8 cellular contexts compared by ENCODE assay signal in genomic region chr21:45478816-45479669, GRCh38.
DNase-seq lines count a peak whose midpoint lies in the region; ATAC-seq and TF ChIP-seq lines count a peak whose summit lies in the region.

No MANE protein-coding gene starts in this region.

- no peak for ATAC-seq in stimulated activated naive CD8-positive, alpha-beta T cell treated with anti-CD3 and anti-CD28 coated beads, Interleukin-15, Interleukin-2, amounts not matched to agents 100 U/mL and 50 U/mL, for 24 hours
- no peak for ATAC-seq in activated naive CD4-positive, alpha-beta T cell treated with anti-CD3 and anti-CD28 coated beads, Interleukin-2, amount 50 U/mL, for 72 hours
- no peak for ATAC-seq in memory B cell (ENCODE audit: low read depth)
- no peak for ATAC-seq in HG02642 (IDR thresholded peaks at IDR 0.05; ENCODE audit: poor library complexity, unreplicated experiment)
- ATAC-seq in foreskin keratinocyte: no peak
- no peak for ATAC-seq in HG03045 (IDR thresholded peaks at IDR 0.05; ENCODE audit: unreplicated experiment)

- H3K4me1 ChIP-seq in foreskin keratinocyte: no peaks in the 10 kb centered on the region

- no peak for TF ChIP-seq CTCF in foreskin keratinocyte (conservative IDR thresholded peaks at IDR 0.05)

- DNase-seq in stimulated activated naive CD8-positive, alpha-beta T cell treated with anti-CD3 and anti-CD28 coated beads, Interleukin-15, Interleukin-2, amounts not matched to agents 100 U/mL and 50 U/mL, for 24 hours: no peak
- no peak for DNase-seq in activated naive CD4-positive, alpha-beta T cell treated with anti-CD3 and anti-CD28 coated beads, Interleukin-2, amount 50 U/mL, for 72 hours (ENCODE audit: low spot score in 2 of 2)
- DNase-seq in memory B cell (ENCODE audit: low spot score in 2 of 2) (no peak), foreskin keratinocyte (no peak)
- DNase-seq in stimulated activated CD4-positive, alpha-beta T cell treated with anti-CD3 and anti-CD28 coated beads, Interleukin-2, amount 100 ng/mL, for 24 hours: no peak

- no peaks in the 10 kb centered on the region for H3K27me3 ChIP-seq in foreskin keratinocyte

- H3K36me3 Mint-ChIP-seq in stimulated activated naive CD8-positive, alpha-beta T cell treated with anti-CD3 and anti-CD28 coated beads, Interleukin-15, Interleukin-2, amounts not matched to agents 100 ng/mL and 50 ng/mL, for 24 hours (ENCODE audit: low read depth): no peaks in the 10 kb centered on the region
- peaks cover under 1 to 1% of the 10 kb centered on the region in 2 donors for H3K36me3 Mint-ChIP-seq in activated naive CD4-positive, alpha-beta T cell treated with anti-CD3 and anti-CD28 coated beads, Interleukin-2, amount 50 U/mL, for 72 hours
- H3K36me3 Mint-ChIP-seq in memory B cell: peaks cover 3% of the 10 kb centered on the region

- peaks cover 39% of the 10 kb centered on the region for H3K4me1 Mint-ChIP-seq in stimulated activated naive CD8-positive, alpha-beta T cell treated with anti-CD3 and anti-CD28 coated beads, Interleukin-15, Interleukin-2, amounts not matched to agents 100 ng/mL and 50 ng/mL, for 24 hours (ENCODE audit: low read depth)
- peaks cover 35% of the 10 kb centered on the region for H3K4me1 Mint-ChIP-seq in memory B cell

- H3K4me3 Mint-ChIP-seq in stimulated activated naive CD8-positive, alpha-beta T cell treated with anti-CD3 and anti-CD28 coated beads, Interleukin-15, Interleukin-2, amounts not matched to agents 100 ng/mL and 50 ng/mL, for 24 hours: peak overlapping the region; percentile 79
- H3K4me3 Mint-ChIP-seq in memory B cell: peak overlapping the region; percentile 86

- H3K27ac Mint-ChIP-seq in stimulated activated naive CD8-positive, alpha-beta T cell treated with anti-CD3 and anti-CD28 coated beads, Interleukin-15, Interleukin-2, amounts not matched to agents 100 ng/mL and 50 ng/mL, for 24 hours: peak overlapping the region; percentile 89
- peak overlapping the region; percentile 90 to 98 for H3K27ac Mint-ChIP-seq in activated naive CD4-positive, alpha-beta T cell treated with anti-CD3 and anti-CD28 coated beads, Interleukin-2, amount 50 U/mL, for 72 hours
- H3K27ac Mint-ChIP-seq in memory B cell: peak overlapping the region; percentile 60

- no peaks in the 10 kb centered on the region for H3K27me3 Mint-ChIP-seq in stimulated activated naive CD8-positive, alpha-beta T cell treated with anti-CD3 and anti-CD28 coated beads, Interleukin-15, Interleukin-2, amounts not matched to agents 100 ng/mL and 50 ng/mL, for 24 hours
- peaks cover 8% of the 10 kb centered on the region for H3K27me3 Mint-ChIP-seq in memory B cell

- H3K27ac ChIP-seq in foreskin keratinocyte: no peak overlapping the region

- peaks cover 4% of the 10 kb centered on the region for H3K9me3 Mint-ChIP-seq in stimulated activated naive CD8-positive, alpha-beta T cell treated with anti-CD3 and anti-CD28 coated beads, Interleukin-15, Interleukin-2, amounts not matched to agents 100 ng/mL and 50 ng/mL, for 24 hours
- H3K9me3 Mint-ChIP-seq in activated naive CD4-positive, alpha-beta T cell treated with anti-CD3 and anti-CD28 coated beads, Interleukin-2, amount 50 U/mL, for 72 hours: no peaks in the 10 kb centered on the region
- H3K9me3 Mint-ChIP-seq in memory B cell: peaks cover under 1% of the 10 kb centered on the region
